10 cellular contexts compared by ENCODE assay signal in the genomic region with DNA sequence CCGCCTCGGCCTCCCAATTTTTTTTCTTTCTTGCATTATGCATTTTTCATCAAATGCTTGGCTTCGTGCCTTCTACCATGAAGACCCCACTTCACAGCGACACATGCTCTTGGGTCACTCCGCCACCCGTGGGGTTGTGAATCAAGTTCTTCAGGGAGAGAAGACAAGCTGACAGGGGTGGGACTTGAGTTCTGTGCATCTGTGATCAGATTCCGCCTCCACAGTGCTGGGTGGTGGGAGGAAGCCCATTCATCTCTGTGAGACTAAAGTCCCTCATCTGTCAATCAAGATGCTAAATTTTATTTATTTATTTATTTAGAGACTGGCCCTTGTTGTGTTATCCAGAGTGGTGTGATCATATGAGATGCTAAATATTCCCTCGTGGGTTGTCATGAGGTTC.
"Had no signal": no experiment of that assay in that cellular context is flagged by ENCODE, and none has a peak within 500 bp of the region (broad histone marks: within the 10 kb centered on the region; RNA-seq: fewer than 3 reads in every experiment).

No MANE protein-coding gene starts in this region.

- FAIRE-seq: H1, H54 had no signal

- H3K4me3 Mint-ChIP-seq: GM23338, H9, HFFc6 had no signal

- H3K9me3 Mint-ChIP-seq: GM23338, H9 had no signal

- DNase-seq: GM23248, GOT3, H7, H9, HCEC 1CT, HFFc6 had no signal

- H3K4me1 Mint-ChIP-seq: GM23338, H9 had no signal

- H3K27ac Mint-ChIP-seq: GM23338, H9, HFFc6 had no signal

- ATAC-seq: GM23338, HCT116 had no signal
